Comparison of ENCODE assay signal across 22 cellular contexts in genomic region chr1:54105080-54105479, GRCh38. TPM values are rescaled to one million over a fixed set of nuclear protein-coding genes. Genes with fewer than 3 reads are reported as not detected.
DNase-seq lines count a peak whose midpoint lies in the region; ATAC-seq and TF ChIP-seq lines count a peak whose summit lies in the region.
"Had no signal": no experiment of that assay in that cellular context is flagged by ENCODE, and none has a peak within 500 bp of the region (broad histone marks: within the 10 kb centered on the region; RNA-seq: fewer than 3 reads in every experiment).

No MANE protein-coding gene starts in this region.

- 0 out of 2 replicates have a peak overlapping the region, but pooled peaks have one; percentile 20 for H3K27ac Mint-ChIP-seq in GM23338
- H3K27ac Mint-ChIP-seq in H9, result no peak overlapping the region
- H3K27ac Mint-ChIP-seq in endodermal cell, result no peak overlapping the region
- H3K27ac Mint-ChIP-seq in activated T-cell treated with anti-CD3 and anti-CD28 coated beads, Interleukin-2, amount 50 U/mL, for 24 hours, result no peak overlapping the region
- H3K27ac Mint-ChIP-seq in activated CD4-positive, alpha-beta memory T cell treated with anti-CD3 and anti-CD28 coated beads, Interleukin-2, amount 10 ng/mL, durations not matched to agents 7 days and 5 days, result no peak overlapping the region

- POLR2A ChIA-PET in activated CD4-positive, alpha-beta memory T cell treated with anti-CD3 and anti-CD28 coated beads, Interleukin-2, amount 10 ng/mL, durations not matched to agents 7 days and 5 days (lab: Charles Lee), result no interaction called here

- H3K36me3 Mint-ChIP-seq in GM23338 (ENCODE audit: low read depth) (no peaks in the 10 kb centered on the region), H9 (ENCODE audit: insufficient read depth in 1 of 3, low read depth in 3 of 3) (0 out of 7 replicates have a peak, but pooled peaks cover 0 to 3% (median 0%) of the 10 kb centered on the region in 3 experiments), endodermal cell (ENCODE audit: low read depth) (peaks cover 7% of the 10 kb centered on the region)
- H3K36me3 Mint-ChIP-seq in activated T-cell treated with anti-CD3 and anti-CD28 coated beads, Interleukin-2, amount 50 U/mL, for 24 hours (ENCODE audit: low read depth), result peaks cover 19% of the 10 kb centered on the region
- peaks cover 17% of the 10 kb centered on the region for H3K36me3 Mint-ChIP-seq in activated CD4-positive, alpha-beta memory T cell treated with anti-CD3 and anti-CD28 coated beads, Interleukin-2, amount 10 ng/mL, durations not matched to agents 7 days and 5 days (ENCODE audit: low read depth)

- peaks cover 6% of the 10 kb centered on the region; the same call in 1 of the 2 replicates for H3K9me2 ChIP-seq in GM23338 (ENCODE audit: insufficient read depth)

- H3K18ac ChIP-seq in H9 (ENCODE audit: insufficient read length, low read depth, low read length) (no peak overlapping the region), neuronal stem cell (ENCODE audit: low read length) (no peak overlapping the region)

- H3K27ac ChIP-seq in GM23338 (ENCODE audit: low read depth) (no peak overlapping the region), H9 (ENCODE audit: insufficient read length, low read depth, low read length) (no peak overlapping the region), endodermal cell (ENCODE audit: low read depth, low read length) (no peak overlapping the region), neuronal stem cell (replicated peaks; ENCODE audit: low read length) (no peak overlapping the region)
- H3K27ac ChIP-seq: HL-60 had no signal

- H4K5ac ChIP-seq in H9 (ENCODE audit: insufficient read length, low read depth, low read length), result no peak overlapping the region

- H3K27me3 ChIP-seq in GM23338 (ENCODE audit: insufficient read depth) (no peaks in the 10 kb centered on the region), H9 (ENCODE audit: insufficient read depth, low read length) (no peaks in the 10 kb centered on the region), endodermal cell (ENCODE audit: control insufficient read depth, insufficient read depth, low read length, poor library complexity, severe bottlenecking) (no peaks in the 10 kb centered on the region), neuronal stem cell (ENCODE audit: control insufficient read depth in 3 of 3, insufficient read depth in 3 of 3, low read depth in 1 of 3, low read length in 3 of 3) (no peaks in the 10 kb centered on the region)
- H3K27me3 ChIP-seq: BE2C had no signal

- H2BK15ac ChIP-seq in H9 (ENCODE audit: low read depth, low read length), result no peak overlapping the region
- no peak overlapping the region for H2BK15ac ChIP-seq in neuronal stem cell (ENCODE audit: low read length)

- H4K91ac ChIP-seq in H9 (ENCODE audit: insufficient read length, low read depth, low read length) (no peak overlapping the region), neuronal stem cell (ENCODE audit: low read depth, low read length, poor library complexity) (no peak overlapping the region)

- H3K23ac ChIP-seq in H9 (ENCODE audit: insufficient read length, low read depth, low read length), result no peak overlapping the region
- H3K23ac ChIP-seq in neuronal stem cell (ENCODE audit: low read depth, low read length, poor library complexity), result no peak overlapping the region

- no peaks in the 10 kb centered on the region for H3K79me1 ChIP-seq in H9 (ENCODE audit: insufficient read depth, low read depth, low read length, poor library complexity, severe bottlenecking)
- no peaks in the 10 kb centered on the region for H3K79me1 ChIP-seq in neuronal stem cell (ENCODE audit: low read depth, low read length)

- CTCF ChIA-PET in activated CD4-positive, alpha-beta memory T cell treated with anti-CD3 and anti-CD28 coated beads, Interleukin-2, amount 10 ng/mL, durations not matched to agents 7 days and 5 days (lab: Charles Lee), result interaction anchor here (1.6 kb wide), 1 partner anchor 10 kb away, joined by 4 read pairs; no protein-coding TSS in a partner anchor

- H2AFZ ChIP-seq in GM23338 (no peak overlapping the region), H9 (ENCODE audit: low read length) (no peak overlapping the region), neuronal stem cell (ENCODE audit: low read length) (no peak overlapping the region)

- peaks cover 2% of the 10 kb centered on the region for H3K27me3 Mint-ChIP-seq in GM23338 (ENCODE audit: insufficient read depth, low read depth, poor library complexity)
- no peaks in the 10 kb centered on the region; the same call in 1 of the 2 replicates for H3K27me3 Mint-ChIP-seq in H9 (ENCODE audit: low read depth)
- no peaks in the 10 kb centered on the region for H3K27me3 Mint-ChIP-seq in endodermal cell (ENCODE audit: insufficient read depth)
- H3K27me3 Mint-ChIP-seq in activated T-cell treated with anti-CD3 and anti-CD28 coated beads, Interleukin-2, amount 50 U/mL, for 24 hours, result no peaks in the 10 kb centered on the region
- H3K27me3 Mint-ChIP-seq in activated CD4-positive, alpha-beta memory T cell treated with anti-CD3 and anti-CD28 coated beads, Interleukin-2, amount 10 ng/mL, durations not matched to agents 7 days and 5 days, result no peaks in the 10 kb centered on the region
- H3K27me3 Mint-ChIP-seq: CD4-positive, CD25-positive, alpha-beta regulatory T cell; CD8-positive, alpha-beta memory T cell had no signal

- H3K9me3 ChIP-seq in H9 (ENCODE audit: control insufficient read depth, low read depth, low read length) (no peaks in the 10 kb centered on the region), endodermal cell (ENCODE audit: control insufficient read depth, low read length) (no peaks in the 10 kb centered on the region), neuronal stem cell (replicated peaks in 1 of 2; ENCODE audit: control insufficient read depth in 2 of 2, insufficient read depth in 1 of 2, low read depth in 1 of 2, low read length in 2 of 2) (no peaks in the 10 kb centered on the region)
- H3K9me3 ChIP-seq: BE2C had no signal

- DNase-seq in GM23338 (ENCODE audit: low spot score), result no peak
- DNase-seq in H9, result peak; percentile 18
- peak; percentile 24 for DNase-seq in endodermal cell
- DNase-seq in neuronal stem cell (ENCODE audit: low spot score), result no peak
- no peak for DNase-seq in activated T-cell treated with anti-CD3 and anti-CD28 coated beads, Interleukin-2, amount 50 U/mL, for 24 hours
- no peak for DNase-seq in activated CD4-positive, alpha-beta memory T cell treated with anti-CD3 and anti-CD28 coated beads, Interleukin-2, amount 10 ng/mL, durations not matched to agents 7 days and 5 days
- DNase-seq: ACHN; BE2C; C1 segment of cervical spinal cord; CD4-positive, CD25-positive, alpha-beta regulatory T cell; CD8-positive, alpha-beta memory T cell; COR-L47; DMS 273 treated with DMSO at 0.1 percent for 48 hours; DMS53; DND-41; EL had no signal

- H2BK120ac ChIP-seq in H9 (ENCODE audit: low read depth, low read length, poor library complexity, severe bottlenecking) (no peak overlapping the region), neuronal stem cell (ENCODE audit: low read depth, low read length) (no peak overlapping the region)

- WGBS in H9 (ENCODE audit: extremely low coverage, insufficient read length, low lambda C conversion rate), result no CpG with 5 or more reads among the region's 1 CpG
- 90 to 92% methylated on average over 1 of the region's 1 CpG for WGBS in endodermal cell (ENCODE audit: insufficient coverage in 1 of 2, insufficient read length in 1 of 2), 2 experiments
- WGBS in neuronal stem cell (ENCODE audit: extremely low coverage in 2 of 2, insufficient read length in 2 of 2, insufficient replicate concordance in 1 of 2), 2 donors, result no CpG with 5 or more reads among the region's 1 CpG

- no peak overlapping the region for H3K56ac ChIP-seq in H9 (ENCODE audit: insufficient read length, low read depth, low read length)

- H2AK5ac ChIP-seq in H9 (ENCODE audit: insufficient read length, low read length), result no peak overlapping the region
- H2AK5ac ChIP-seq in neuronal stem cell (ENCODE audit: low read depth, low read length), result no peak overlapping the region

- H3K4me1 Mint-ChIP-seq in GM23338, result peaks cover 2% of the 10 kb centered on the region
- peaks cover 5 to 8% of the 10 kb centered on the region in 2 experiments; a peak in 2 of 4 replicates for H3K4me1 Mint-ChIP-seq in H9
- peaks cover 13% of the 10 kb centered on the region for H3K4me1 Mint-ChIP-seq in endodermal cell
- H3K4me1 Mint-ChIP-seq in activated T-cell treated with anti-CD3 and anti-CD28 coated beads, Interleukin-2, amount 50 U/mL, for 24 hours (ENCODE audit: low read depth), result no peaks in the 10 kb centered on the region
- no peaks in the 10 kb centered on the region for H3K4me1 Mint-ChIP-seq in activated CD4-positive, alpha-beta memory T cell treated with anti-CD3 and anti-CD28 coated beads, Interleukin-2, amount 10 ng/mL, durations not matched to agents 7 days and 5 days
- H3K4me1 Mint-ChIP-seq: CD4-positive, CD25-positive, alpha-beta regulatory T cell; CD8-positive, alpha-beta memory T cell had no signal

- no peak overlapping the region for H4K8ac ChIP-seq in H9 (replicated peaks; ENCODE audit: insufficient read length, low read depth, low read length)
- H4K8ac ChIP-seq in neuronal stem cell (ENCODE audit: low read depth, low read length), result no peak overlapping the region

- H3K9ac ChIP-seq in H9 (ENCODE audit: extremely low read depth, insufficient read length, low read length) (no peak overlapping the region), endodermal cell (ENCODE audit: extremely low read depth, low read length, poor library complexity, severe bottlenecking) (no peak overlapping the region), neuronal stem cell (ENCODE audit: low read depth, low read length, poor library complexity) (no peak overlapping the region)

- no peaks in the 10 kb centered on the region; the same call in 2 of the 3 replicates for H3K9me3 Mint-ChIP-seq in GM23338
- H3K9me3 Mint-ChIP-seq in H9, result no peaks in the 10 kb centered on the region
- H3K9me3 Mint-ChIP-seq in endodermal cell, result no peaks in the 10 kb centered on the region
- H3K9me3 Mint-ChIP-seq in activated T-cell treated with anti-CD3 and anti-CD28 coated beads, Interleukin-2, amount 50 U/mL, for 24 hours, result no peaks in the 10 kb centered on the region
- H3K9me3 Mint-ChIP-seq in activated CD4-positive, alpha-beta memory T cell treated with anti-CD3 and anti-CD28 coated beads, Interleukin-2, amount 10 ng/mL, durations not matched to agents 7 days and 5 days, result no peaks in the 10 kb centered on the region
- H3K9me3 Mint-ChIP-seq: CD8-positive, alpha-beta memory T cell had no signal

- no peak overlapping the region for H2BK12ac ChIP-seq in H9 (ENCODE audit: insufficient read length, low read depth, low read length)
- no peak overlapping the region for H2BK12ac ChIP-seq in neuronal stem cell (ENCODE audit: low read length)

- H2BK5ac ChIP-seq in H9 (ENCODE audit: insufficient read length, low read length), result no peak overlapping the region
- peak overlapping the region; percentile 70 for H2BK5ac ChIP-seq in neuronal stem cell (ENCODE audit: low read length)

- no peak overlapping the region for H3K4me3 ChIP-seq in GM23338
- no peak overlapping the region for H3K4me3 ChIP-seq in endodermal cell (ENCODE audit: low read length)
- no peak overlapping the region for H3K4me3 ChIP-seq in neuronal stem cell (ENCODE audit: low read length in 2 of 2)
- H3K4me3 ChIP-seq: GM12878 had no signal

- no peaks in the 10 kb centered on the region for H3F3A ChIP-seq in GM23338 (replicated peaks; ENCODE audit: low read depth)

- H2BK20ac ChIP-seq in H9 (ENCODE audit: low read depth, low read length, poor library complexity, severe bottlenecking), result no peak overlapping the region

- no peaks in the 10 kb centered on the region for H3K79me2 ChIP-seq in GM23338 (replicated peaks; ENCODE audit: insufficient read depth)
- H3K79me2 ChIP-seq in H9 (ENCODE audit: insufficient read depth, low read length), result no peaks in the 10 kb centered on the region

- H3K4ac ChIP-seq in H9 (ENCODE audit: low read depth, low read length), result no peak overlapping the region
- no peak overlapping the region for H3K4ac ChIP-seq in neuronal stem cell (ENCODE audit: low read length)

- H3K36me3 ChIP-seq in GM23338 (ENCODE audit: insufficient read depth) (no peaks in the 10 kb centered on the region), endodermal cell (ENCODE audit: control insufficient read depth, insufficient read depth, low read length) (no peaks in the 10 kb centered on the region), neuronal stem cell (replicated peaks in 1 of 2; ENCODE audit: control insufficient read depth in 2 of 2, insufficient read depth in 2 of 2, low read length in 2 of 2) (no peaks in the 10 kb centered on the region)
- H3K36me3 ChIP-seq: BE2C had no signal

- no peaks in the 10 kb centered on the region for H4K20me1 ChIP-seq in GM23338 (replicated peaks; ENCODE audit: insufficient read depth)
- no peaks in the 10 kb centered on the region for H4K20me1 ChIP-seq in H9 (ENCODE audit: control insufficient read depth, insufficient read depth, insufficient read length)

- TF ChIP-seq CTCF in GM23338 (conservative IDR thresholded peaks at IDR 0.05; ENCODE audit: low read depth in 2 of 2) (no peak), H9 (conservative IDR thresholded peaks at IDR 0.05) (no peak), endodermal cell (conservative IDR thresholded peaks at IDR 0.05) (no peak)

- H3K4me3 Mint-ChIP-seq in GM23338 (no peak overlapping the region), H9 (no peak overlapping the region), endodermal cell (no peak overlapping the region)
- H3K4me3 Mint-ChIP-seq in activated T-cell treated with anti-CD3 and anti-CD28 coated beads, Interleukin-2, amount 50 U/mL, for 24 hours, result no peak overlapping the region
- H3K4me3 Mint-ChIP-seq in activated CD4-positive, alpha-beta memory T cell treated with anti-CD3 and anti-CD28 coated beads, Interleukin-2, amount 10 ng/mL, durations not matched to agents 7 days and 5 days, result no peak overlapping the region
- H3K4me3 Mint-ChIP-seq: CD4-positive, CD25-positive, alpha-beta regulatory T cell; CD8-positive, alpha-beta memory T cell had no signal

- H3K4me2 ChIP-seq in GM23338, result no peak overlapping the region
- H3K4me2 ChIP-seq in H9 (ENCODE audit: insufficient read depth, insufficient read length, low read length), result no peak overlapping the region
- H3K4me2 ChIP-seq in neuronal stem cell (ENCODE audit: insufficient read depth, low read length, poor library complexity, severe bottlenecking), result no peak overlapping the region

- H3K14ac ChIP-seq in H9 (ENCODE audit: insufficient read depth, low read length) (no peak overlapping the region), neuronal stem cell (ENCODE audit: low read length) (no peak overlapping the region)

- ATAC-seq in GM23338 (no peak), HG02588 (IDR thresholded peaks at IDR 0.05; ENCODE audit: unreplicated experiment) (no peak)
- ATAC-seq: GM12878 had no signal

- H3T11ph ChIP-seq in H9 (ENCODE audit: low read length), result no peak overlapping the region

- H3K23me2 ChIP-seq in H9 (ENCODE audit: insufficient read length, low read depth, low read length, poor library complexity, severe bottlenecking), result no peaks in the 10 kb centered on the region

- H3K4me1 ChIP-seq in GM23338 (ENCODE audit: insufficient read depth), result no peaks in the 10 kb centered on the region
- no peaks in the 10 kb centered on the region for H3K4me1 ChIP-seq in H9 (ENCODE audit: insufficient read depth, low read length)
- no peaks in the 10 kb centered on the region for H3K4me1 ChIP-seq in endodermal cell (ENCODE audit: control insufficient read depth, insufficient read depth, low read length)
- H3K4me1 ChIP-seq in neuronal stem cell (ENCODE audit: control insufficient read depth in 2 of 2, insufficient read depth in 1 of 2, low read depth in 1 of 2, low read length in 2 of 2), result peaks cover 0 to 3% of the 10 kb centered on the region in 2 donors
- H3K4me1 ChIP-seq: BE2C had no signal

RNA-seq across cellular contexts. Expression of gene CDCP2, which starts 47.7 kb away (rescaled TPM):
- total RNA-seq in GM23338 (2014; rRNA removed; shearing (Covaris generic)), result not detected in 2 replicates
- not detected in 2 replicates for polyA plus RNA-seq in GM23338 (2016; fragmentation: Nextera tagmentation; extraction: Ambion mirVana)
- total RNA-seq in H9 (2021) (not detected in 2 replicates), endodermal cell (not detected)
- not detected for polyA plus RNA-seq in endodermal cell (2013, experiment 1 of 2)
- not detected for polyA plus RNA-seq in endodermal cell (2013, experiment 2 of 2)
- 0.03 TPM for polyA plus RNA-seq in neuronal stem cell (2013, experiment 1 of 2)
- 0.03 TPM for polyA plus RNA-seq in neuronal stem cell (2013, experiment 2 of 2)
- not detected for total RNA-seq in activated CD4-positive, alpha-beta memory T cell treated with anti-CD3 and anti-CD28 coated beads, Interleukin-2, amount 10 ng/mL, durations not matched to agents 7 days and 5 days
- total RNA-seq: CD8-positive, alpha-beta memory T cell; G401; H4; HT1080 had no signal
- polyA plus RNA-seq: CD4-positive, CD25-positive, alpha-beta regulatory T cell; CD8-positive, alpha-beta memory T cell; GM12878 had no signal

RNA-seq across cellular contexts. Expression of gene TCEANC2, which starts 51.7 kb away (rescaled TPM):
- 6.0 and 6.4 TPM in 2 replicates for total RNA-seq in GM23338 (2014; rRNA removed; shearing (Covaris generic))
- 4.4 and 6.3 TPM in 2 replicates for polyA plus RNA-seq in GM23338 (2016; fragmentation: Nextera tagmentation; extraction: Ambion mirVana)
- total RNA-seq in H9 (2021), result 4.8 and 5.3 TPM in 2 replicates
- total RNA-seq in endodermal cell, result 1 to 10 TPM; 5.9 to 6.6 TPM
- polyA plus RNA-seq in endodermal cell (2013, experiment 1 of 2), result 5.4 TPM
- polyA plus RNA-seq in endodermal cell (2013, experiment 2 of 2), result 5.3 TPM
- 3.7 TPM for polyA plus RNA-seq in neuronal stem cell (2013, experiment 1 of 2)
- 3.8 TPM for polyA plus RNA-seq in neuronal stem cell (2013, experiment 2 of 2)
- total RNA-seq in activated CD4-positive, alpha-beta memory T cell treated with anti-CD3 and anti-CD28 coated beads, Interleukin-2, amount 10 ng/mL, durations not matched to agents 7 days and 5 days, result 10 to 100 TPM; 11.5 to 13.5 TPM

RNA-seq across cellular contexts. Expression of gene TMEM59, which starts 52.1 kb away (rescaled TPM):
- 81.9 and 91.6 TPM in 2 replicates for total RNA-seq in GM23338 (2014; rRNA removed; shearing (Covaris generic))
- 117 and 132 TPM in 2 replicates for polyA plus RNA-seq in GM23338 (2016; fragmentation: Nextera tagmentation; extraction: Ambion mirVana)
- total RNA-seq in H9 (2021) (111 and 131 TPM in 2 replicates), endodermal cell (100 to 1,000 TPM in 1 of 2 donors, 10 to 100 TPM in 1; 99.6 to 112 TPM)
- polyA plus RNA-seq in endodermal cell (2013, experiment 1 of 2), result 157 TPM
- polyA plus RNA-seq in endodermal cell (2013, experiment 2 of 2), result 139 TPM
- polyA plus RNA-seq in neuronal stem cell (2013, experiment 1 of 2), result 98.8 TPM
- 96.0 TPM for polyA plus RNA-seq in neuronal stem cell (2013, experiment 2 of 2)
- 100 to 1,000 TPM; 278 to 280 TPM for total RNA-seq in activated CD4-positive, alpha-beta memory T cell treated with anti-CD3 and anti-CD28 coated beads, Interleukin-2, amount 10 ng/mL, durations not matched to agents 7 days and 5 days

Comparison
In these comparisons a context has a peak if more than half of its experiments do, and no peak if none do; other contexts are left out.
1. DNase-seq: peak in H9 (single experiment) and endodermal cell (single experiment); none in GM23338 (single experiment), neuronal stem cell (single experiment), activated T-cell treated with anti-CD3 and anti-CD28 coated beads, Interleukin-2, amount 50 U/mL, for 24 hours (single experiment) and activated CD4-positive, alpha-beta memory T cell treated with anti-CD3 and anti-CD28 coated beads, Interleukin-2, amount 10 ng/mL, durations not matched to agents 7 days and 5 days (single experiment).